In the genomic region with DNA sequence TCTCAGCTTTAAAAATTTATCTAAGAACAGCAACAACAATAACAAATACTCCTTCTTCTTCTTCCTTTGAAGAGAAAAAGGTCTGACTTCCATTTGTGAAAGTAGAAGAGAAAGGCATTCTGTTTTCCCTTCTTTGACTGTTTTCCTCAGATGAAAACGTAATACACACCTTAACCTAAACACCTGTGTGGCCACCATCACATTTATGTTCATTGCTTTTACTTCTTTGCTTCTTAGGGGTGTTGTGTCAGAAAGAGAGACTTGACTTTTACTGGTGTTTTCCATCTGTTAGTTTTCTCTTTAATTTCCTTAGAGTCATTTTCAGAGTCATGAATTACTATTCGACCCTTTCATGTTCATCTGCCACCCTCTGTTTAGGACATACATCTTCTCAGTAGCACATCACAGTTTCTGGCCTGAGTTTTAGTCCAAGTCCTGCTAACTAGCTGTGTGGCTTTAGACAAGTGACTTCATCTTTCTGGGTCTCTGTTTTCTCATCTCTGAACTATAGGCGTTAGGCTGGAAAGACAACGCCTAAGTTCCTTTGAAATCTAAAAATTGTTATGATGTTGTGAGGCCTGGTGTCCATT, we compare ENCODE assay signal across 17 cellular contexts.
"Had no signal": no experiment of that assay in that cellular context is flagged by ENCODE, and none has a peak within 500 bp of the region (broad histone marks: within the 10 kb centered on the region; RNA-seq: fewer than 3 reads in every experiment).

No MANE protein-coding gene starts in this region.

- H3K4me1 Mint-ChIP-seq: neural crest cell; stimulated activated memory B cell treated with anti-CD40 and anti-IgM and Interleukin-4, amounts not matched to agents 10 μg/mL and 1 μg/mL and 100 μg/mL, for 72 hours had no signal

- H3K27ac Mint-ChIP-seq: activated naive CD8-positive, alpha-beta T cell treated with anti-CD3 and anti-CD28 coated beads, Interleukin-2, amount 10 ng/mL, durations not matched to agents 7 days and 5 days; stimulated activated memory B cell treated with anti-CD40 and anti-IgM and Interleukin-4, amounts not matched to agents 10 μg/mL and 1 μg/mL and 100 μg/mL, for 72 hours; T-cell had no signal

- ATAC-seq: left lobe of liver; sciatic nerve; stimulated activated memory B cell treated with anti-CD40 and anti-IgM and Interleukin-4, amounts not matched to agents 10 μg/mL and 1 μg/mL and 100 μg/mL, for 72 hours; T-cell had no signal

- H3K36me3 Mint-ChIP-seq: stimulated activated memory B cell treated with anti-CD40 and anti-IgM and Interleukin-4, amounts not matched to agents 10 μg/mL and 1 μg/mL and 100 μg/mL, for 72 hours; T-cell had no signal

- H3K9me3 Mint-ChIP-seq: neural crest cell had no signal

- H3K4me3 Mint-ChIP-seq: activated naive CD8-positive, alpha-beta T cell treated with anti-CD3 and anti-CD28 coated beads, Interleukin-2, amount 10 ng/mL, durations not matched to agents 7 days and 5 days; central memory CD8-positive, alpha-beta T cell; neural crest cell; stimulated activated memory B cell treated with anti-CD40 and anti-IgM and Interleukin-4, amounts not matched to agents 10 μg/mL and 1 μg/mL and 100 μg/mL, for 72 hours had no signal

- DNase-seq: activated effector memory CD4-positive, alpha-beta T cell treated with anti-CD3 and anti-CD28 coated beads, Interleukin-2, amount 50 U/mL, for 16 hours; activated naive CD8-positive, alpha-beta T cell treated with anti-CD3 and anti-CD28 coated beads, Interleukin-2, amount 10 ng/mL, durations not matched to agents 7 days and 5 days; anterior cingulate cortex; brain microvascular endothelial cell; cortex of kidney; effector CD8-positive, alpha-beta T cell; esophagus squamous epithelium; hippocampal formation; SK-N-SH; substantia nigra; T-cell; transverse colon had no signal

- H3K27me3 Mint-ChIP-seq: central memory CD8-positive, alpha-beta T cell; T-cell had no signal
